ENCODE assay signal across 10 cellular contexts in genomic region chr7:101935521-101936141, GRCh38.
DNase-seq lines count a peak whose midpoint lies in the region; ATAC-seq and TF ChIP-seq lines count a peak whose summit lies in the region.
"Had no signal": no experiment of that assay in that cellular context is flagged by ENCODE, and none has a peak within 500 bp of the region (broad histone marks: within the 10 kb centered on the region; RNA-seq: fewer than 3 reads in every experiment).

No MANE protein-coding gene starts in this region.

- H3K27ac ChIP-seq in OCI-LY1 (ENCODE audit: low read depth, low read length, poor library complexity, severe bottlenecking) = peak overlapping the region; percentile 74
- H3K27ac ChIP-seq in esophagus squamous epithelium = peak overlapping the region; percentile 71 to 78 (median 76)
- peak overlapping the region; percentile 63 to 79 for H3K27ac ChIP-seq in thoracic aorta

- no peak for DNase-seq in esophagus squamous epithelium (lab: John Stamatoyannopoulos, UW)
- DNase-seq in mesothelial cell of epicardium (ENCODE audit: low spot score in 2 of 2, unreplicated experiment in 2 of 2) = no peak
- DNase-seq in thoracic aorta (ENCODE audit: low spot score) = no peak
- DNase-seq in GM13977 (ENCODE audit: low spot score) = no peak
- no peak for DNase-seq in NCI-H2171 (lab: John Stamatoyannopoulos, UW)
- no peak for DNase-seq in NCI-H2227 treated with DMSO at 0.1 percent for 48 hours (lab: John Stamatoyannopoulos, UW)
- no peak for DNase-seq in epidermal melanocyte (ENCODE audit: insufficient read length, low spot score)
- DNase-seq: NCI-H2081 treated with DMSO at 0.1 percent for 48 hours; stimulated activated naive CD8-positive, alpha-beta T cell treated with anti-CD3 and anti-CD28 coated beads, Interleukin-15, Interleukin-2, amounts not matched to agents 100 U/mL and 50 U/mL, for 24 hours had no signal

- WGBS in esophagus squamous epithelium, 2 donors = 62 to 85% methylated on average over 9 to 10 of the region's 14 CpGs

- no peak for ATAC-seq in thoracic aorta (ENCODE audit: insufficient number of reproducible peaks, low FRiP score, low read depth)
- ATAC-seq: stimulated activated naive CD8-positive, alpha-beta T cell treated with anti-CD3 and anti-CD28 coated beads, Interleukin-15, Interleukin-2, amounts not matched to agents 100 U/mL and 50 U/mL, for 24 hours had no signal

- 0 out of 2 replicates have a peak, but pooled peaks cover 2% of the 10 kb centered on the region for H3F3A ChIP-seq in OCI-LY1 (ENCODE audit: insufficient read depth, low read length)

- peaks cover 19% of the 10 kb centered on the region for H3K27me3 Mint-ChIP-seq in mesothelial cell of epicardium (ENCODE audit: low read depth)

- no peak overlapping the region for H3K9ac ChIP-seq in OCI-LY1 (ENCODE audit: low read length)

- peaks cover 4% of the 10 kb centered on the region for H3K9me3 Mint-ChIP-seq in mesothelial cell of epicardium

- peak overlapping the region; percentile 16 for H3K27ac Mint-ChIP-seq in mesothelial cell of epicardium

- intact Hi-C loops in esophagus squamous epithelium (cut with DNase I) = no loop called here

- TF ChIP-seq CTCF in OCI-LY1 (IDR thresholded peaks at IDR 0.05; ENCODE audit: low read length) (no peak), esophagus squamous epithelium (IDR thresholded peaks at IDR 0.05) (no peak), mesothelial cell of epicardium (IDR thresholded peaks at IDR 0.05; ENCODE audit: unreplicated experiment) (no peak), thoracic aorta (IDR thresholded peaks at IDR 0.05) (no peak), GM13977 (IDR thresholded peaks at IDR 0.05; ENCODE audit: extremely low read depth, insufficient read depth, missing control alignments) (no peak)

- H3K79me2 ChIP-seq in OCI-LY1 (ENCODE audit: insufficient read depth, low read length) = peaks cover 44% of the 10 kb centered on the region

- peak overlapping the region; percentile 22 for H3K4me3 Mint-ChIP-seq in mesothelial cell of epicardium

- in situ Hi-C loops in GM13977 (cut with MboI; ENCODE audit: low pct_unique_long_range_greater_than_20kb, low sequenced_read_pairs, unreplicated experiment) = no loop called here

- peaks cover 46% of the 10 kb centered on the region for H3K36me3 ChIP-seq in OCI-LY1 (ENCODE audit: insufficient read depth, low read length)
- no peaks in the 10 kb centered on the region for H3K36me3 ChIP-seq in esophagus squamous epithelium
- no peaks in the 10 kb centered on the region for H3K36me3 ChIP-seq in thoracic aorta

- H3K4me1 ChIP-seq in OCI-LY1 (ENCODE audit: insufficient read depth, low read length, severe bottlenecking) (peaks cover 80% of the 10 kb centered on the region), esophagus squamous epithelium (peaks cover 23 to 50% (median 26%) of the 10 kb centered on the region in 3 donors), thoracic aorta (ENCODE audit: control insufficient read depth in 1 of 2, low read depth in 2 of 2) (peaks cover 27 to 61% of the 10 kb centered on the region in 2 donors)

- H3K27me3 ChIP-seq in OCI-LY1 (ENCODE audit: insufficient read depth, low read length) = no peaks in the 10 kb centered on the region
- H3K27me3 ChIP-seq in esophagus squamous epithelium = no peaks in the 10 kb centered on the region
- H3K27me3 ChIP-seq in thoracic aorta (replicated peaks; ENCODE audit: insufficient read depth) = no peaks in the 10 kb centered on the region

- H3K4me2 ChIP-seq in OCI-LY1 (ENCODE audit: low read length) = peak overlapping the region; percentile 3; the same call in 1 of the 2 replicates

- H3K9me2 ChIP-seq in OCI-LY1 (ENCODE audit: low read depth, low read length) = no peaks in the 10 kb centered on the region

- H2AFZ ChIP-seq in OCI-LY1 (ENCODE audit: low read length) = no peak overlapping the region

- no peaks in the 10 kb centered on the region; the same call in 1 of the 2 replicates for H4K20me1 ChIP-seq in OCI-LY1 (ENCODE audit: insufficient read depth, low read length)

- no peak overlapping the region for H3K4me3 ChIP-seq in OCI-LY1 (ENCODE audit: low read depth, low read length, poor library complexity, severe bottlenecking)
- H3K4me3 ChIP-seq in esophagus squamous epithelium = no peak overlapping the region
- peak overlapping the region; percentile 60 for H3K4me3 ChIP-seq in thoracic aorta

- no peaks in the 10 kb centered on the region for H3K9me3 ChIP-seq in OCI-LY1 (ENCODE audit: low read length)
- no peaks in the 10 kb centered on the region for H3K9me3 ChIP-seq in esophagus squamous epithelium
- no peaks in the 10 kb centered on the region for H3K9me3 ChIP-seq in thoracic aorta

- H3K36me3 Mint-ChIP-seq in mesothelial cell of epicardium = peaks cover 9% of the 10 kb centered on the region

- peaks cover 54% of the 10 kb centered on the region for H3K4me1 Mint-ChIP-seq in mesothelial cell of epicardium

- no peak for TF ChIP-seq POLR2A in esophagus squamous epithelium (IDR thresholded peaks at IDR 0.05)
